ENCODE assay signal across 8 cellular contexts in genomic region chr3:189710620-189711388, GRCh38.
A peak's percentile ranks its signal among the peaks of the same experiment; 100 is the strongest.
DNase-seq lines count a peak whose midpoint lies in the region; ATAC-seq and TF ChIP-seq lines count a peak whose summit lies in the region.

No MANE protein-coding gene starts in this region.

- DNase-seq in stimulated activated CD4-positive, alpha-beta T cell treated with anti-CD3 and anti-CD28 coated beads, Interleukin-1b, Interleukin-23, amount 100 ng/mL, for 48 hours = peak; percentile 2
- no peak for DNase-seq in stimulated activated CD4-positive, alpha-beta T cell treated with anti-CD3 and anti-CD28 coated beads, Interleukin-4, amount 100 ng/mL, for 24 hours
- DNase-seq in PC-9 (peak; percentile 65 to 68), thoracic aorta (ENCODE audit: low spot score) (no peak), SIG-M5 treated with dmso at 0.1 percent for 504 hours (lab: John Stamatoyannopoulos, UW; ENCODE audit: unreplicated experiment) (no peak)
- no peak for DNase-seq in activated effector memory CD4-positive, alpha-beta T cell treated with Interleukin-2 at 50 U/mL for 16 hours

- H3K79me2 ChIP-seq in PC-9 (ENCODE audit: low read depth) = no peaks in the 10 kb centered on the region

- H3K27me3 ChIP-seq in PC-9 (ENCODE audit: insufficient read depth, low read depth) (no peaks in the 10 kb centered on the region), gastroesophageal sphincter (no peaks in the 10 kb centered on the region), thoracic aorta (replicated peaks; ENCODE audit: insufficient read depth) (no peaks in the 10 kb centered on the region)

- peak overlapping the region; percentile 16; the same call in 1 of the 2 replicates for H3K27ac ChIP-seq in PC-9
- no peak overlapping the region for H3K27ac ChIP-seq in gastroesophageal sphincter
- H3K27ac ChIP-seq in thoracic aorta = no peak overlapping the region

- H3K4me3 ChIP-seq in PC-9 (no peak overlapping the region), gastroesophageal sphincter (no peak overlapping the region), thoracic aorta (no peak overlapping the region)

- no peaks in the 10 kb centered on the region for H3K36me3 ChIP-seq in PC-9 (ENCODE audit: low read depth)
- H3K36me3 ChIP-seq in gastroesophageal sphincter = no peaks in the 10 kb centered on the region
- H3K36me3 ChIP-seq in thoracic aorta = no peaks in the 10 kb centered on the region

- no peak overlapping the region for H2AFZ ChIP-seq in PC-9

- H3K9me3 ChIP-seq in PC-9 (ENCODE audit: insufficient read depth, low read depth) (peaks cover 26% of the 10 kb centered on the region), gastroesophageal sphincter (no peaks in the 10 kb centered on the region), thoracic aorta (no peaks in the 10 kb centered on the region)

- H3K4me1 ChIP-seq in PC-9 (replicated peaks; ENCODE audit: insufficient read depth) = peaks cover 24% of the 10 kb centered on the region
- H3K4me1 ChIP-seq in gastroesophageal sphincter = peaks cover 0 to 9% (median 0%) of the 10 kb centered on the region in 3 donors
- H3K4me1 ChIP-seq in thoracic aorta (ENCODE audit: control insufficient read depth in 1 of 2, low read depth in 2 of 2) = peaks cover 0 to 7% of the 10 kb centered on the region in 2 donors

- CTCF ChIA-PET in PC-9 (lab: Charles Lee) = no interaction called here

- POLR2A ChIA-PET in PC-9 (lab: Charles Lee; ENCODE audit: unreplicated experiment) = interaction anchor here (0.6 to 0.7 kb wide), 2 partner anchors 11 to 61 kb away, joined by 3 read pairs; no protein-coding TSS in a partner anchor

- ATAC-seq in gastroesophageal sphincter = peak; percentile 68
- peak; percentile 63 for ATAC-seq in thoracic aorta (ENCODE audit: insufficient number of reproducible peaks, low FRiP score, low read depth)
- no peak for ATAC-seq in GM18519 (IDR thresholded peaks at IDR 0.05; ENCODE audit: low FRiP score, unreplicated experiment)

- no peak overlapping the region for H3K4me2 ChIP-seq in PC-9

- no peaks in the 10 kb centered on the region; the same call in 1 of the 2 replicates for H3K9me2 ChIP-seq in PC-9 (ENCODE audit: insufficient read depth)

- TF ChIP-seq POLR2A in gastroesophageal sphincter (IDR thresholded peaks at IDR 0.05) = no peak

- intact Hi-C loops in PC-9 (cut with micrococcal nuclease; ENCODE audit: unreplicated experiment) = loop anchor here (1.0 to 5.0 kb wide), 5 partner anchors 46 to 234 kb away; no protein-coding TSS in a partner anchor

- H4K20me1 ChIP-seq in PC-9 (ENCODE audit: insufficient read depth) = no peaks in the 10 kb centered on the region

- BruUV-seq in PC-9 (replicated peaks; lab: Mats Ljungman, UMichigan) = no TSS peak

- TF ChIP-seq EP300 in gastroesophageal sphincter (IDR thresholded peaks at IDR 0.05) = no peak

- no peak for TF ChIP-seq CTCF in PC-9 (conservative IDR thresholded peaks at IDR 0.05)
- no peak for TF ChIP-seq CTCF in gastroesophageal sphincter (IDR thresholded peaks at IDR 0.05)
- TF ChIP-seq CTCF in thoracic aorta (IDR thresholded peaks at IDR 0.05) = no peak

- 0 out of 2 replicates have a peak, but pooled peaks cover 8% of the 10 kb centered on the region for H3F3A ChIP-seq in PC-9 (ENCODE audit: insufficient read depth, low read depth)

Comparison
In these comparisons a context has a peak if more than half of its experiments do, and no peak if none do; other contexts are left out.
1. DNase-seq: peak in stimulated activated CD4-positive, alpha-beta T cell treated with anti-CD3 and anti-CD28 coated beads, Interleukin-1b, Interleukin-23, amount 100 ng/mL, for 48 hours (single experiment) and PC-9 (2 of 2); none in stimulated activated CD4-positive, alpha-beta T cell treated with anti-CD3 and anti-CD28 coated beads, Interleukin-4, amount 100 ng/mL, for 24 hours (single experiment), thoracic aorta (single experiment), activated effector memory CD4-positive, alpha-beta T cell treated with Interleukin-2 at 50 U/mL for 16 hours (single experiment) and SIG-M5 treated with dmso at 0.1 percent for 504 hours (single experiment).